In genomic region chr18:2223859-2224258, GRCh38 we compare ENCODE assay signal across 8 cellular contexts.
DNase-seq lines count a peak whose midpoint lies in the region; ATAC-seq and TF ChIP-seq lines count a peak whose summit lies in the region.

No MANE protein-coding gene starts in this region.

- no peak overlapping the region for H3K9ac ChIP-seq in MM.1S (ENCODE audit: low read length)

- DNase-seq in D341Med (ENCODE audit: low spot score) (peak; percentile 51), MM.1S (no peak), astrocyte of the cerebellum (ENCODE audit: low read depth) (peak; percentile 38), left kidney (ENCODE audit: low read depth, low spot score) (peak; percentile 71), cortex of kidney (lab: John Stamatoyannopoulos, UW) (no peak)

- ATAC-seq in HG02973 (IDR thresholded peaks at IDR 0.05; ENCODE audit: unreplicated experiment) (no peak), GM19328 (IDR thresholded peaks at IDR 0.05; ENCODE audit: unreplicated experiment) (no peak), HG03139 (IDR thresholded peaks at IDR 0.05; ENCODE audit: unreplicated experiment) (no peak)

- no peaks in the 10 kb centered on the region for H3K36me3 ChIP-seq in MM.1S (replicated peaks; ENCODE audit: insufficient read depth, low read length)

- H2AFZ ChIP-seq in MM.1S (ENCODE audit: low read length): no peak overlapping the region

- no peak overlapping the region for H3K4me2 ChIP-seq in MM.1S (ENCODE audit: low read depth, low read length)

- no peaks in the 10 kb centered on the region for H3F3A ChIP-seq in MM.1S (ENCODE audit: insufficient read depth, low read length)

- H3K27me3 ChIP-seq in MM.1S (replicated peaks; ENCODE audit: insufficient read depth, low read length): no peaks in the 10 kb centered on the region

- TF ChIP-seq CTCF in MM.1S (IDR thresholded peaks at IDR 0.05; ENCODE audit: low read length) (peak; percentile 19; the same call in 1 of the 2 replicates), astrocyte of the cerebellum (IDR thresholded peaks at IDR 0.05; ENCODE audit: low read depth, low read length, missing control alignments) (peak; percentile 67)

- H4K20me1 ChIP-seq in MM.1S (ENCODE audit: insufficient read depth, low read length): no peaks in the 10 kb centered on the region

- H3K4me3 ChIP-seq in MM.1S (ENCODE audit: low read length): no peak overlapping the region
- peak overlapping the region; percentile 15 for H3K4me3 ChIP-seq in astrocyte of the cerebellum (ENCODE audit: low read depth, low read length)

- H3K9me2 ChIP-seq in MM.1S (replicated peaks; ENCODE audit: insufficient read depth, low read length): no peaks in the 10 kb centered on the region

- no peaks in the 10 kb centered on the region for H3K4me1 ChIP-seq in MM.1S (ENCODE audit: low read length)

- no peaks in the 10 kb centered on the region for H3K9me3 ChIP-seq in MM.1S (replicated peaks; ENCODE audit: insufficient read depth, low read length)

- no peaks in the 10 kb centered on the region for H3K79me2 ChIP-seq in MM.1S (ENCODE audit: low read length)

- in situ Hi-C loops in astrocyte of the cerebellum (cut with HindIII; ENCODE audit: low sequenced_read_pairs): no loop called here

- no peak overlapping the region for H3K27ac ChIP-seq in MM.1S (ENCODE audit: low read length)

Comparison
In these comparisons a context has a peak if more than half of its experiments do, and no peak if none do; other contexts are left out.
1. DNase-seq: peak in D341Med (single experiment), astrocyte of the cerebellum (single experiment) and left kidney (single experiment); none in MM.1S (single experiment) and cortex of kidney (single experiment).